Comparison of ENCODE assay signal across 20 cellular contexts in the genomic region with DNA sequence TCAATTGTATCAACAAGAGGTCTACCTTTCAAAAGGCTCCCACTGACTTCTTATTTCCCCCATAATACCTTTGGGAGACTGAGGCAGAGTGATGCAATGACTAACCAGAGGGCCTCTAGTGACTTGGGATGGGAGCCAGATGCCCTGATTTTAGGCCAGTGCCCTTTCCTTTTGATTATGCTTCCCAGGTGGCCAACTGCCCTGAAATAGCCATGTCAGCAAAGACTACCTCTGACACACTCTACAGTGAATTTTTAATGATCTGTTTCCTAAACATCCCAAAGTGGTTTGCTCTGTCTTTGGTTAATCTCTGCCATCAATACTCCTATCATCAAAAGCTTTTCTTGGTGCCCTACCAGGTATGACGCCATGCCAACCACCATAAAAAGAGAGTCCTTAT.
"Had no signal": no experiment of that assay in that cellular context is flagged by ENCODE, and none has a peak within 500 bp of the region (broad histone marks: within the 10 kb centered on the region; RNA-seq: fewer than 3 reads in every experiment).

No MANE protein-coding gene starts in this region.

- ATAC-seq: left lung; naive thymus-derived CD8-positive, alpha-beta T cell; T-cell had no signal

- DNase-seq: activated CD4-positive, alpha-beta T cell treated with anti-CD3 and anti-CD28 coated beads for 1 hour; activated CD4-positive, alpha-beta T cell treated with anti-CD3 and anti-CD28 coated beads, Interleukin-2, amount 50 U/mL, for 4 hours; activated gamma-delta T cell; central memory CD4-positive, alpha-beta T cell; dorsolateral prefrontal cortex; glutamatergic neuron; immature natural killer cell; left lung; naive thymus-derived CD8-positive, alpha-beta T cell; stimulated activated CD4-positive, alpha-beta T cell treated with anti-CD3 and anti-CD28 coated beads, Interleukin-2, amount 100 ng/mL, for 48 hours; stimulated activated CD8-positive, alpha-beta memory T cell treated with anti-CD3 and anti-CD28 coated beads, Interleukin-4, amount 100 ng/mL, for 48 hours; stimulated activated naive CD4-positive, alpha-beta T cell; T-cell; WERI-Rb-1 had no signal

- H3K79me2 ChIP-seq: hepatocyte had no signal

- H3K27ac ChIP-seq: dorsolateral prefrontal cortex, WERI-Rb-1 had no signal

- H3K9me3 ChIP-seq: ascending aorta, esophagus muscularis mucosa, left lung had no signal

- H3K9me3 Mint-ChIP-seq: activated naive CD4-positive, alpha-beta T cell treated with anti-CD3 and anti-CD28 coated beads, Interleukin-2, amount 50 U/mL, for 24 hours; activated T-helper 1 cell treated with anti-CD3 and anti-CD28 coated beads, Interleukin-12 subunit alpha, Interleukin-12 subunit beta, Interleukin-2, Interleukin-4 antibody, amounts not matched to agents 30 ng/mL and 10 ng/mL and 1 ng/mL, durations not matched to agents 14 hours and 24 hours and 36 hours; immature natural killer cell; mesothelial cell of epicardium; T-cell had no signal

- H2AFZ ChIP-seq: hepatocyte had no signal

- H3K4me3 ChIP-seq: ascending aorta, dorsolateral prefrontal cortex, esophagus muscularis mucosa, hepatocyte, left lung had no signal

- H3K27ac Mint-ChIP-seq: activated naive CD4-positive, alpha-beta T cell treated with anti-CD3 and anti-CD28 coated beads, Interleukin-2, amount 50 U/mL, for 24 hours; activated T-helper 1 cell treated with anti-CD3 and anti-CD28 coated beads, Interleukin-12 subunit alpha, Interleukin-12 subunit beta, Interleukin-2, Interleukin-4 antibody, amounts not matched to agents 30 ng/mL and 10 ng/mL and 1 ng/mL, durations not matched to agents 14 hours and 24 hours and 36 hours; immature natural killer cell had no signal

- H3K4me2 ChIP-seq: hepatocyte had no signal

- H3K27me3 ChIP-seq: ascending aorta, dorsolateral prefrontal cortex, esophagus muscularis mucosa, hepatocyte, left lung had no signal
